8 cellular contexts compared by ENCODE assay signal in the genomic region with DNA sequence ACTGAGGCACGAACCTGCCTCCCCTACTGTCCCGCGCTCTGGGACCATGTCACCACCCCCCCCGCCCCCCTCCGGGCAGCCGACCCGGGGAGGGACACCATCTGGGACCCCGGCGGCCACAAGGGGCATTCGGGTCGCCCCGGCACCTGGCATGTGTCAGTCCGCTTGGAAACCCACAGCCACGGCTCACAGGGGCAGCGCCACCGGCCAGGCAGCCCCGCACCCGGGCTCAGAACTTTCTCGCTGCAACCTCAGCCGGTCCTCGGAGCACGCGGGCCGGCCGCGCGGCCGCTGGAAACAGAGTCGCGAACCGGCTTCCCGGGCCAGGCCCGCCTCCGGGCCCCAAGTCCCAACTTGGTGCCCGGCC.
DNase-seq lines count a peak whose midpoint lies in the region; ATAC-seq and TF ChIP-seq lines count a peak whose summit lies in the region.

No MANE protein-coding gene starts in this region.

- intact Hi-C loops in CD8-positive, alpha-beta T cell (cut with DNase I, micrococcal nuclease) = loop anchor here (2.0 to 10.0 kb wide), 2 partner anchors 44 to 340 kb away; no protein-coding TSS in a partner anchor

- H3K4me1 Mint-ChIP-seq in CD8-positive, alpha-beta T cell (ENCODE audit: low read depth) = peaks cover 37% of the 10 kb centered on the region
- H3K4me1 Mint-ChIP-seq in activated naive CD8-positive, alpha-beta T cell treated with anti-CD3 and anti-CD28 coated beads, Interleukin-2, amount 10 ng/mL, durations not matched to agents 7 days and 5 days = peaks cover 33% of the 10 kb centered on the region

- H3K36me3 Mint-ChIP-seq in CD8-positive, alpha-beta T cell = peaks cover 4% of the 10 kb centered on the region
- no peaks in the 10 kb centered on the region for H3K36me3 Mint-ChIP-seq in activated naive CD8-positive, alpha-beta T cell treated with anti-CD3 and anti-CD28 coated beads, Interleukin-2, amount 10 ng/mL, durations not matched to agents 7 days and 5 days

- peak overlapping the region; percentile 93 for H3K4me3 Mint-ChIP-seq in CD8-positive, alpha-beta T cell
- H3K4me3 Mint-ChIP-seq in activated naive CD8-positive, alpha-beta T cell treated with anti-CD3 and anti-CD28 coated beads, Interleukin-2, amount 10 ng/mL, durations not matched to agents 7 days and 5 days = peak overlapping the region; percentile 95

- no peak for DNase-seq in CD8-positive, alpha-beta T cell
- no peak for DNase-seq in activated naive CD8-positive, alpha-beta T cell treated with anti-CD3 and anti-CD28 coated beads, Interleukin-2, amount 10 ng/mL, durations not matched to agents 7 days and 5 days
- peak; percentile 30 for DNase-seq in stimulated activated naive CD8-positive, alpha-beta T cell treated with anti-CD3 and anti-CD28 coated beads, Interleukin-15, Interleukin-2, amounts not matched to agents 100 U/mL and 50 U/mL, for 24 hours
- DNase-seq in SKM-1 treated with dmso at 0.1 percent for 144 hours (lab: John Stamatoyannopoulos, UW; ENCODE audit: unreplicated experiment) = no peak

- POLR2A ChIA-PET in CD8-positive, alpha-beta T cell (lab: Charles Lee) = no interaction called here
- POLR2A ChIA-PET in activated naive CD8-positive, alpha-beta T cell treated with anti-CD3 and anti-CD28 coated beads, Interleukin-2, amount 10 ng/mL, durations not matched to agents 7 days and 5 days (lab: Charles Lee) = interaction anchor here (1.1 to 1.7 kb wide), 2 partner anchors 19 to 43 kb away, joined by 3 to 5 read pairs; no protein-coding TSS in a partner anchor

- no peak for ATAC-seq in CD8-positive, alpha-beta T cell
- peak; percentile 11 for ATAC-seq in HG02763 (IDR thresholded peaks at IDR 0.05; ENCODE audit: unreplicated experiment)
- no peak for ATAC-seq in activated naive CD8-positive, alpha-beta T cell treated with anti-CD3 and anti-CD28 coated beads, Interleukin-2, amount 10 ng/mL, durations not matched to agents 7 days and 5 days (ENCODE audit: low read depth)
- ATAC-seq in stimulated activated naive CD8-positive, alpha-beta T cell treated with anti-CD3 and anti-CD28 coated beads, Interleukin-15, Interleukin-2, amounts not matched to agents 100 U/mL and 50 U/mL, for 24 hours = no peak
- no peak for ATAC-seq in HG03159 (IDR thresholded peaks at IDR 0.05; ENCODE audit: unreplicated experiment)
- ATAC-seq in GM18520 (IDR thresholded peaks at IDR 0.05; ENCODE audit: unreplicated experiment) = no peak

- no peaks in the 10 kb centered on the region for H3K27me3 Mint-ChIP-seq in CD8-positive, alpha-beta T cell (ENCODE audit: low read depth)
- H3K27me3 Mint-ChIP-seq in activated naive CD8-positive, alpha-beta T cell treated with anti-CD3 and anti-CD28 coated beads, Interleukin-2, amount 10 ng/mL, durations not matched to agents 7 days and 5 days = no peaks in the 10 kb centered on the region

- peaks cover 30% of the 10 kb centered on the region for H3K4me1 ChIP-seq in CD8-positive, alpha-beta T cell (ENCODE audit: insufficient read depth, low read length)

- no peaks in the 10 kb centered on the region for H3K27me3 ChIP-seq in CD8-positive, alpha-beta T cell (ENCODE audit: insufficient read depth, low read length)

- H3K36me3 ChIP-seq in CD8-positive, alpha-beta T cell (ENCODE audit: insufficient read depth, low read length) = no peaks in the 10 kb centered on the region

- CTCF ChIA-PET in CD8-positive, alpha-beta T cell (lab: Charles Lee) = no interaction called here

- peak overlapping the region; percentile 86 for H3K27ac Mint-ChIP-seq in CD8-positive, alpha-beta T cell
- H3K27ac Mint-ChIP-seq in activated naive CD8-positive, alpha-beta T cell treated with anti-CD3 and anti-CD28 coated beads, Interleukin-2, amount 10 ng/mL, durations not matched to agents 7 days and 5 days = peak overlapping the region; percentile 77

- no peak for TF ChIP-seq CTCF in CD8-positive, alpha-beta T cell (IDR thresholded peaks at IDR 0.05)

- H3K4me3 ChIP-seq in CD8-positive, alpha-beta T cell (ENCODE audit: low read depth, low read length) = peak overlapping the region; percentile 42
- H3K4me3 ChIP-seq in iPS-18c (ENCODE audit: insufficient read depth, low read depth, low read length) = peak overlapping the region; percentile 66

- H3K27ac ChIP-seq in CD8-positive, alpha-beta T cell (ENCODE audit: low read depth, low read length) = no peak overlapping the region

- no peaks in the 10 kb centered on the region for H3K9me3 ChIP-seq in CD8-positive, alpha-beta T cell (ENCODE audit: low read length)
- H3K9me3 ChIP-seq in iPS-18c (ENCODE audit: control insufficient read depth, insufficient read depth, low read length) = peaks cover 2% of the 10 kb centered on the region

- H3K9me3 Mint-ChIP-seq in CD8-positive, alpha-beta T cell = no peaks in the 10 kb centered on the region
- H3K9me3 Mint-ChIP-seq in activated naive CD8-positive, alpha-beta T cell treated with anti-CD3 and anti-CD28 coated beads, Interleukin-2, amount 10 ng/mL, durations not matched to agents 7 days and 5 days = no peaks in the 10 kb centered on the region
